Comparison of ENCODE assay signal across 8 cellular contexts in the genomic region with DNA sequence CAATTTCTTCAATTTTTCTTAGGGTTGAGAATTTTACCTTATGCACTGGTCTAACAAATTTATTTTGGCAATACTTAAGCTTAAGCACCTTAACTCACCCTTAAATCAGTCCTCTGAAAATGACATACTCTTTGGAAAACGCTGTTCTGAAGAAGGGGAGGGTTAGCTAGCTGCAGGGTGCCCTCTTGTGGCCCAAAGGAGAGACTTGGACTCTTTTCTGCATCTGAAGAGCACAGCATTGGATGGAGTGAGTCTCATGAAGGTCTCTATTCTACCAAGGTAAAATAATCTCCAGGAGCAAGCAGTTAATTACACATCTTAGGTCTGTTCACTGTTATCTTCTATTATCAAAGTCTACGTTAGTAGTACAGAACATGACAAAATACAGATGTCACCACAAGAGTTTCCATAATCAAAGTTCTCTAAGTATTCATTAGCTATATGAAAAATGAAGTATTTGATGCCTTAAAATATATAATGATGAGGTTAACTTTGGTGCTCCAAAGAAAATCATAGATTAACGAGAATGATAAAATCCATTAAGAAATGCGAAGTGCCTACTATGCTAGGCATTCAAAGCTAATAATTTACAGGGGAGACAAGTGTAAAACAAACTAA. TPM values are rescaled to one million over a fixed set of nuclear protein-coding genes. Genes with fewer than 3 reads are reported as not detected.
DNase-seq lines count a peak whose midpoint lies in the region; ATAC-seq and TF ChIP-seq lines count a peak whose summit lies in the region.

No MANE protein-coding gene starts in this region.

- peaks cover 0 to 33% (median 16%) of the 10 kb centered on the region in 3 donors for H3K4me1 ChIP-seq in esophagus squamous epithelium

- H3K4me1 Mint-ChIP-seq in activated CD4-positive, alpha-beta memory T cell treated with anti-CD3 and anti-CD28 coated beads for 36 hours (ENCODE audit: low read depth), result peaks cover 71% of the 10 kb centered on the region
- peaks cover 16% of the 10 kb centered on the region for H3K4me1 Mint-ChIP-seq in nephron

- H3K4me3 Mint-ChIP-seq in activated CD4-positive, alpha-beta memory T cell treated with anti-CD3 and anti-CD28 coated beads for 36 hours, result no peak overlapping the region
- no peak overlapping the region for H3K4me3 Mint-ChIP-seq in nephron

- POLR2A ChIA-PET in activated CD4-positive, alpha-beta memory T cell treated with anti-CD3 and anti-CD28 coated beads for 36 hours (lab: Charles Lee), result interaction anchor here (1.1 to 1.6 kb wide), 2 partner anchors 24 to 96 kb away, joined by 4 read pairs; no protein-coding TSS in a partner anchor

- 51 to 52% methylated on average over 4 of the region's 4 CpGs for WGBS in esophagus squamous epithelium, 2 donors

- peaks cover 8% of the 10 kb centered on the region for H3K9me3 Mint-ChIP-seq in activated CD4-positive, alpha-beta memory T cell treated with anti-CD3 and anti-CD28 coated beads for 36 hours
- H3K9me3 Mint-ChIP-seq in nephron, result peaks cover 23% of the 10 kb centered on the region

- no peaks in the 10 kb centered on the region for H3K27me3 ChIP-seq in esophagus squamous epithelium

- ATAC-seq in HG02885 (IDR thresholded peaks at IDR 0.05; ENCODE audit: poor library complexity, unreplicated experiment) (peak; percentile 65), GM21717 (IDR thresholded peaks at IDR 0.05; ENCODE audit: unreplicated experiment) (no peak)

- DNase-seq in activated T-cell treated with anti-CD3 and anti-CD28 coated beads for 1 hour (ENCODE audit: low read depth), result peak; percentile 24
- no peak for DNase-seq in activated T-cell treated with anti-CD3 and anti-CD28 coated beads for 4 hours
- peak; percentile 55 for DNase-seq in NCI-H2196 (lab: John Stamatoyannopoulos, UW; ENCODE audit: unreplicated experiment)
- DNase-seq in activated CD4-positive, alpha-beta memory T cell treated with anti-CD3 and anti-CD28 coated beads for 36 hours, result peak; percentile 66
- no peak for DNase-seq in esophagus squamous epithelium (lab: John Stamatoyannopoulos, UW)

- H3K36me3 ChIP-seq in esophagus squamous epithelium, result peaks cover 0 to 59% (median 8%) of the 10 kb centered on the region in 3 donors

- H3K27ac Mint-ChIP-seq in activated CD4-positive, alpha-beta memory T cell treated with anti-CD3 and anti-CD28 coated beads for 36 hours, result peak overlapping the region; percentile 32
- no peak overlapping the region for H3K27ac Mint-ChIP-seq in nephron

- H3K27ac ChIP-seq in esophagus squamous epithelium, result peak overlapping the region in 2 of 4 donors; percentile 60 to 71

- peak; percentile 37 to 71 (median 60) for TF ChIP-seq CTCF in esophagus squamous epithelium (IDR thresholded peaks at IDR 0.05)
- TF ChIP-seq CTCF in nephron (IDR thresholded peaks at IDR 0.05; ENCODE audit: unreplicated experiment in 3 of 3), result peak; percentile 63 to 69 (median 65)

- no peak for TF ChIP-seq POLR2A in esophagus squamous epithelium (IDR thresholded peaks at IDR 0.05)

- intact Hi-C loops in activated CD4-positive, alpha-beta memory T cell treated with anti-CD3 and anti-CD28 coated beads for 36 hours (cut with micrococcal nuclease), result loop anchor here (2.0 kb wide), 1 partner anchor 23 kb away; no protein-coding TSS in a partner anchor
- intact Hi-C loops in esophagus squamous epithelium (cut with DNase I), result no loop called here

- peaks cover 39% of the 10 kb centered on the region for H3K36me3 Mint-ChIP-seq in activated CD4-positive, alpha-beta memory T cell treated with anti-CD3 and anti-CD28 coated beads for 36 hours
- H3K36me3 Mint-ChIP-seq in nephron (ENCODE audit: low read depth), result peaks cover 82% of the 10 kb centered on the region

- H3K9me3 ChIP-seq in esophagus squamous epithelium, result no peaks in the 10 kb centered on the region

- H3K4me3 ChIP-seq in esophagus squamous epithelium, result no peak overlapping the region

- H3K27me3 Mint-ChIP-seq in activated CD4-positive, alpha-beta memory T cell treated with anti-CD3 and anti-CD28 coated beads for 36 hours, result no peaks in the 10 kb centered on the region
- H3K27me3 Mint-ChIP-seq in nephron (ENCODE audit: low read depth), result no peaks in the 10 kb centered on the region

- CTCF ChIA-PET in activated CD4-positive, alpha-beta memory T cell treated with anti-CD3 and anti-CD28 coated beads for 36 hours (lab: Charles Lee), result interaction anchor here (0.7 to 4.4 kb wide), 38 partner anchors 10 to 323 kb away, joined by 3 to 66 read pairs (median 6); a partner anchor contains a TSS

RNA-seq across cellular contexts. Expression of a gene that starts 24.4 kb away (rescaled TPM):
- 100 to 1,000 TPM; 122 TPM for total RNA-seq in activated CD4-positive, alpha-beta memory T cell treated with anti-CD3 and anti-CD28 coated beads for 36 hours
- total RNA-seq in esophagus squamous epithelium, result 10 to 100 TPM; 29.3 to 81.4 (median 48.2) TPM

Comparison
In these comparisons a context has a peak if more than half of its experiments do, and no peak if none do; other contexts are left out.
1. DNase-seq: peak in activated T-cell treated with anti-CD3 and anti-CD28 coated beads for 1 hour (single experiment), NCI-H2196 (single experiment) and activated CD4-positive, alpha-beta memory T cell treated with anti-CD3 and anti-CD28 coated beads for 36 hours (single experiment); none in activated T-cell treated with anti-CD3 and anti-CD28 coated beads for 4 hours (single experiment) and esophagus squamous epithelium (single experiment).